14 cellular contexts compared by ENCODE assay signal in the genomic region with DNA sequence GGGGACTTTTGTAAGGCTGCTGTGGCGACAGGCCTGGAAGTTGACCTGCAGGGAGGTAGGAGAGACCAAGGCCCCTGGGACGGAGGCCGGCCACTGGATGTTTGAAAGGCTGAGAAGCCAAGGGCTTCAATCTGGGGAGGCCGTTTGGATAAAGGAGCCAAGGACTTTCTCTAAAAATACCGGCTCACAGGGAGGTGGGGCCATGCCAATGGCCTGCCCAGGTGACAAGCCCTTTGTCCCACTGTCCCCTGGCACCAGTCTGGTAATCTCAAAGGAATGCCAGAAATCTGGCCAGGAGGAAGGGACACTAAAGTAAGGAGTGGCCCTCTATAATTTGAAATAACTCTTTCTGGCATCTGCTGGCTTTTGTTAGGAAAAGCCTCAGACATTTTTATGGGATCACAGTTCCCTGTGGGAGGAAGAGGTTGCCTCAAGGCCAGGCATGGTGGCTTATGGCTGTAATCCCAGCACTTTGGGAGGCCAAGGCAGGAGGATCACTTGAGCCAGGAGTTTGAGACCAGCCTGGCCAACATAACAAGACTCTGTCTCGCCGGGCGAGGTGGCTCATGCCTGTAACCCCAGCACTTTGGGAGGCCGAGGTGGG. TPM values are rescaled to one million over a fixed set of nuclear protein-coding genes. Genes with fewer than 3 reads are reported as not detected.
DNase-seq lines count a peak whose midpoint lies in the region; ATAC-seq and TF ChIP-seq lines count a peak whose summit lies in the region.
"Had no signal": no experiment of that assay in that cellular context is flagged by ENCODE, and none has a peak within 500 bp of the region (broad histone marks: within the 10 kb centered on the region; RNA-seq: fewer than 3 reads in every experiment).

No MANE protein-coding gene starts in this region.

- H3K36me3 ChIP-seq in Caco-2 (ENCODE audit: control insufficient read depth, insufficient read depth, low read length) (no peaks in the 10 kb centered on the region), hepatocyte (replicated peaks; ENCODE audit: insufficient read depth, low read depth) (no peaks in the 10 kb centered on the region), osteoblast (ENCODE audit: insufficient read depth, low read length) (no peaks in the 10 kb centered on the region), OCI-LY7 (ENCODE audit: insufficient read depth, low read length) (peaks cover 6% of the 10 kb centered on the region; the same call in 1 of the 2 replicates)

- H4K20me1 ChIP-seq in hepatocyte (ENCODE audit: insufficient read depth, poor library complexity, severe bottlenecking) (peaks cover 18% of the 10 kb centered on the region), osteoblast (ENCODE audit: insufficient read depth, low read length) (peaks cover 6% of the 10 kb centered on the region), OCI-LY7 (ENCODE audit: insufficient read depth, low read length) (peaks cover 20% of the 10 kb centered on the region; the same call in 1 of the 2 replicates)

- TF ChIP-seq CTCF in Caco-2 (IDR thresholded peaks at IDR 0.05; ENCODE audit: insufficient read depth in 1 of 2, low read depth in 1 of 2, low read length in 1 of 2, severe bottlenecking in 1 of 2, unreplicated experiment in 1 of 2) (no peak), hepatocyte (IDR thresholded peaks at IDR 0.05; ENCODE audit: poor library complexity) (no peak), osteoblast (IDR thresholded peaks at IDR 0.05; ENCODE audit: extremely low read depth, low read depth, low read length) (no peak), OCI-LY7 (conservative IDR thresholded peaks at IDR 0.05; ENCODE audit: low read length) (no peak)

- intact Hi-C loops in Caco-2 (cut with micrococcal nuclease; ENCODE audit: unreplicated experiment) (loop anchor here (5.0 to 10.0 kb wide), 2 partner anchors 91 to 172 kb away; partner anchors contain the start of gene NDUFS8), OCI-LY7 (cut with micrococcal nuclease; ENCODE audit: unreplicated experiment) (loop anchor here (5.0 kb wide), 1 partner anchor 84 kb away; no protein-coding TSS in a partner anchor)

- H3K36me3 Mint-ChIP-seq in Caco-2 (ENCODE audit: insufficient read depth, unreplicated experiment): peaks cover 64% of the 10 kb centered on the region

- H3K79me2 ChIP-seq in hepatocyte: peaks cover 24% of the 10 kb centered on the region
- H3K79me2 ChIP-seq in osteoblast (ENCODE audit: insufficient read depth, low read length): peaks cover 23% of the 10 kb centered on the region
- peaks cover 24% of the 10 kb centered on the region for H3K79me2 ChIP-seq in OCI-LY7 (ENCODE audit: insufficient read depth, low read depth, low read length)

- ATAC-seq in GM21529 (IDR thresholded peaks at IDR 0.05; ENCODE audit: unreplicated experiment): no peak
- ATAC-seq in HG02938 (IDR thresholded peaks at IDR 0.05; ENCODE audit: unreplicated experiment): no peak
- ATAC-seq: GM12878 had no signal

- WGBS in hepatocyte (ENCODE audit: low lambda C conversion rate, missing lambda C conversion rate): 88% methylated on average over 9 of the region's 9 CpGs

- TSS peak; percentile 67 for BruUV-seq in Caco-2 (replicated peaks; lab: Mats Ljungman, UMichigan)
- BruUV-seq in OCI-LY7 (replicated peaks; lab: Mats Ljungman, UMichigan): no TSS peak

- peaks cover 28% of the 10 kb centered on the region for H3K4me1 Mint-ChIP-seq in Caco-2 (ENCODE audit: low read depth, unreplicated experiment)

- POLR2A ChIA-PET in Caco-2 (lab: Charles Lee): no interaction called here
- POLR2A ChIA-PET in OCI-LY7 (lab: Charles Lee): no interaction called here

- no peaks in the 10 kb centered on the region for H3K27me3 Mint-ChIP-seq in Caco-2 (ENCODE audit: insufficient read depth, unreplicated experiment)

- H3K9me2 ChIP-seq in hepatocyte (replicated peaks; ENCODE audit: insufficient read depth): no peaks in the 10 kb centered on the region
- H3K9me2 ChIP-seq in OCI-LY7 (ENCODE audit: insufficient read depth, low read length): no peaks in the 10 kb centered on the region

- H3K27ac Mint-ChIP-seq in Caco-2 (ENCODE audit: unreplicated experiment): peak overlapping the region; percentile 96

- DNase-seq in Caco-2 (peak; percentile 77 to 91), M059J (ENCODE audit: low read depth) (peak; percentile 53), hepatocyte (ENCODE audit: low spot score) (peak; percentile 27), osteoblast (ENCODE audit: insufficient read length, low spot score, missing footprints) (peak; percentile 32), OCI-LY7 (ENCODE audit: low spot score) (no peak), T-helper 1 cell (no peak)
- DNase-seq: NCI-H524 treated with DMSO at 0.1 percent for 48 hours; stimulated activated CD4-positive, alpha-beta T cell treated with anti-CD3 and anti-CD28 coated beads, Interleukin-1b, Interleukin-23, amount 100 ng/mL, for 48 hours; substantia nigra had no signal

- peak overlapping the region; percentile 88 for H3K27ac ChIP-seq in hepatocyte
- H3K27ac ChIP-seq in osteoblast (ENCODE audit: low read depth, low read length): no peak overlapping the region
- H3K27ac ChIP-seq in OCI-LY7 (ENCODE audit: low read depth, low read length, poor library complexity, severe bottlenecking): no peak overlapping the region
- H3K27ac ChIP-seq: KMS-11 had no signal

- peak overlapping the region; percentile 82 for H3K4me3 Mint-ChIP-seq in Caco-2 (ENCODE audit: unreplicated experiment)

- H3K4me1 ChIP-seq in Caco-2 (peaks cover 80% of the 10 kb centered on the region), hepatocyte (ENCODE audit: insufficient read depth) (peaks cover 49% of the 10 kb centered on the region), osteoblast (ENCODE audit: insufficient read depth, low read length) (peaks cover 29% of the 10 kb centered on the region), OCI-LY7 (ENCODE audit: insufficient read depth, low read length, poor library complexity, severe bottlenecking) (peaks cover 39% of the 10 kb centered on the region)

- H3K9me3 ChIP-seq in Caco-2 (no peaks in the 10 kb centered on the region), hepatocyte (ENCODE audit: low read depth) (no peaks in the 10 kb centered on the region), osteoblast (ENCODE audit: low read depth, low read length) (no peaks in the 10 kb centered on the region), OCI-LY7 (ENCODE audit: low read length) (no peaks in the 10 kb centered on the region)

- H3K4me3 ChIP-seq in Caco-2 (ENCODE audit: low read depth, low read length) (no peak overlapping the region), hepatocyte (no peak overlapping the region), osteoblast (ENCODE audit: insufficient read depth, low read length) (no peak overlapping the region), OCI-LY7 (ENCODE audit: low read depth, low read length, poor library complexity, severe bottlenecking) (no peak overlapping the region)

- H3K9me3 Mint-ChIP-seq in Caco-2 (ENCODE audit: unreplicated experiment): no peaks in the 10 kb centered on the region
- H3K9me3 Mint-ChIP-seq: T-helper 1 cell treated with Interleukin-12 subunit alpha and Interleukin-12 subunit beta and Interleukin-4 antibody, amounts not matched to agents 30 μg/mL and 1 μg/mL, for 36 hours had no signal

- H3K4me2 ChIP-seq in hepatocyte (no peak overlapping the region), osteoblast (ENCODE audit: insufficient read depth, low read length) (no peak overlapping the region), OCI-LY7 (ENCODE audit: low read length) (no peak overlapping the region)
- H3K4me2 ChIP-seq: KMS-11 had no signal

- CTCF ChIA-PET in Caco-2 (lab: Charles Lee): no interaction called here
- CTCF ChIA-PET in OCI-LY7 (lab: Charles Lee; ENCODE audit: unreplicated experiment): no interaction called here

- H2AFZ ChIP-seq in hepatocyte (no peak overlapping the region), osteoblast (ENCODE audit: low read length) (no peak overlapping the region), OCI-LY7 (ENCODE audit: low read length) (no peak overlapping the region)

- H3K27me3 ChIP-seq in Caco-2 (replicated peaks; ENCODE audit: control insufficient read depth, insufficient read depth, low read length): no peaks in the 10 kb centered on the region
- no peaks in the 10 kb centered on the region for H3K27me3 ChIP-seq in hepatocyte
- no peaks in the 10 kb centered on the region for H3K27me3 ChIP-seq in osteoblast (ENCODE audit: insufficient read depth, low read length)

RNA-seq across cellular contexts. Expression of gene CHKA, which starts 1.9 kb away (rescaled TPM):
- total RNA-seq in Caco-2 (2022) (169 TPM in 2 replicates), hepatocyte (74.6 and 117 TPM in 2 replicates), osteoblast (26.5 and 29.0 TPM in 2 replicates), OCI-LY7 (2022) (44.4 and 47.2 TPM in 2 replicates)
- 8.7 and 13.7 TPM in 2 replicates for total RNA-seq in M059J (2014; rRNA removed; shearing (Covaris generic))
- polyA plus RNA-seq in hepatocyte: 70.0 and 76.7 TPM in 2 replicates
- total RNA-seq in OCI-LY7 (2014; rRNA removed; shearing (Covaris generic)): 36.1 and 38.9 TPM in 2 replicates

Comparison
In these comparisons a context has a peak if more than half of its experiments do, and no peak if none do; other contexts are left out.
1. DNase-seq: peak in Caco-2 (2 of 2), M059J (single experiment), hepatocyte (single experiment) and osteoblast (single experiment); none in OCI-LY7 (single experiment) and T-helper 1 cell (0 of 5).